ENCODE assay signal across 8 cellular contexts in the genomic region with DNA sequence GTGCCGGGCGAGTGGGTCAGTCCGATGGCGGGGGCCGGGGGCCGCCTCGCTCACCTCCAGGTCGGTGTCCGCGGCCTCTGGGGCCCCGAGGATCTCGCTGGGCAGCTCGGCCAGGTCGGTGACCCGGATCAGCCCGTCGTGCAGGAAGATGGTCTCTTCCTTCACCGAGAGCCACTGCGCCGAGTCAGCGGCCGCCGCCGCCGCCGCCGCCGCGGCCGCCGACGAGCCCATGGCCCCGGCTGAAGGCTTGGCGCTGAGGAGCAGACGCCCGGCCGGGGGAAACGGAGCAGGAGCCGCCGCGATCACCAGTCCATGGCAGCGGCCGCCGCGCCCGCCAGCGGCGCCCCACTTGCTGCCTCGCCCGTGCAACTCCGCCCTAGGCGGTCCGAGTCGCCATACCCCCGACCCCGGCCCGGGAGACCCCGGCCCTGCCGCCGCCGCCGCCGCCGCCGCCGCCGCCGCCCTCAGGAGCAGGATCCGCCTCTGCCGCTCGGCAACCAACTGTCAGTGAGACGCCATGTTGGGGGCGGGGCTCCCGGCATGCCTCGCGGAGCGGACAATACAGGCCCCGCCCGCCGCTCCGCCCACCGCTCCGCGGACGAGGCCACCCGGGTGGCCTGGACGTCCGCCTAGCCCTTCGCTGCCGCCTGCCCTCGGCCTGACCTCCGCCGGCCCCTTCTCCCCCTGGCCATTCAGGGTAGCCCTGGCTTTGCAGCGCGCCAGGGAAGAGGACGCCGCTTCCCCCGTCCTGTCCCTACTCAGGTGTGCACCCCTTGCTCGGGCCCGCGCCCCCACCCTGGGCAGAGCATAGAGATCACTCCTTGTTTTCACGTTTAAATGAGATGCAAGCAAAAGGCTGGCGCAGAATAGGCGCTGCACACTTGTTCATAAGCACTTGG. TPM values are rescaled to one million over a fixed set of nuclear protein-coding genes. Genes with fewer than 3 reads are reported as not detected.
DNase-seq lines count a peak whose midpoint lies in the region; ATAC-seq and TF ChIP-seq lines count a peak whose summit lies in the region.

A gene with protein sequence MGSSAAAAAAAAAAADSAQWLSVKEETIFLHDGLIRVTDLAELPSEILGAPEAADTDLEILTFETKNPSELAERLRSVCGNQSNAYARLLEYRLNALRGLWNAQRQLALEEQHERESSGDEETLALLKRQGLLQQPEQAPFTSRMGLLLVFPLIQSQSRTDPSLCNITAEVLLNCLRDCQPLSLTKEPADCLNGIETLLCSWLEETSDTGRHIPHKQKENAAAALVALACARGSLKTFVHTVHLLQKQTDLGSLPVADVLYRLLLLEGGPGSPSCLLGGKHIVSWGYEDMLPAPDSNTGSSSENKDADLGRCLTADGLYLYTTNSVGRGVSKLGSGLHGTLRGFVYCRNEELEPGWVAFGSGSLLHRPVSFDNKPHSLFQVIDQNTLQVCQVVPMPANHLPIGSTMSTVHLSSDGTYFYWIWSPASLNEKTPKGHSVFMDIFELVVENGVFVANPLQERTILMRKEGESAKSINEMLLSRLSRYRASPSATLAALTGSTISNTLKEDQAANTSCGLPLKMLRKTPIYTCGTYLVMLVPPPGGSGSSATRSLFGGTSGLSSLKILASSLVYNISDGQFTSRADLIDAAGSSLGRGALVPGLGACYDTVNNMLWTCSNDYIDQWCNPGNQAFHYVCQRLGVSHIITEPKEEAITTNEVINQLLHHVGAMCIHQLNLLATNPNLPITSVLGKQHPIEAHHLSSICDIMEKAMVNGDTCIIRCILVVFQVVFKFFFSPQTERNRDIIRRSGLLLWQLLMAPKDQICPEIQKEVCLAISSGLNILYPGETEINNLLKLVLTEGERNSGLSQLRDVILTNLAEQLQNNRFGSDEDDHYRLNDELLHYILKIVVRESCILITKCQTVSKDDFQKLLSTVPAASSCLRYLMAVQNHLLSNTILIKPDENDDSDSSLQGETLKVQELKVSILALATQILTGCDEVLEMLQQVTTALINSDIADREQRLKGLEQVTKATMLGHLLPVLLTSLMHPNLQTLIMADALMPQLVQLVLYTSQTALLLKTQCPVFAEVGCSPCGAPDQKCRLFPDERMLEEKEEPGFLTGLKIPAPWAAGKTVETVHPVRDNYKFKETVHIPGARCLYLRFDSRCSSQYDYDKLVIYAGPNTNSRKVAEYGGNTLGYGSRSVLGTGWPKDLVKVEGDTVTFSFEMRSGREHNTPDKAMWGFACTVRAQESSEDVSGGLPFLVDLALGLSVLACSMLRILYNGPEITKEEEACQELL (N-terminal part only) (minus strand): TSS at position 534 of the 899 bp plus-strand sequence. CDS start 303 bp downstream, at position 231.

- no peaks in the 10 kb centered on the region for H3K36me3 ChIP-seq in RWPE2 (ENCODE audit: low read depth)

- H3K27me3 Mint-ChIP-seq in activated T-helper 2 cell treated with anti-CD3 and anti-CD28 coated beads, Interferon-gamma antibody, Interleukin-2, Interleukin-4, amounts not matched to agents 10 μg/mL and 5 μg/mL and 100 μg/mL, durations not matched to agents 14 hours and 24 hours and 36 hours (ENCODE audit: low read depth): no peaks in the 10 kb centered on the region
- H3K27me3 Mint-ChIP-seq in natural killer cell treated with Interleukin-12 subunit alpha and Interleukin-12 subunit beta and Interleukin-15 and Interleukin-18, amount 100 ng/mL, for 72 hours: no peaks in the 10 kb centered on the region

- TF ChIP-seq CTCF in LNCaP clone FGC (IDR thresholded peaks at IDR 0.05; ENCODE audit: control insufficient read depth, extremely low read depth, insufficient read depth): no peak
- no peak for TF ChIP-seq CTCF in RWPE2 (IDR thresholded peaks at IDR 0.05; ENCODE audit: poor library complexity, severe bottlenecking)
- no peak for TF ChIP-seq CTCF in fibroblast of pulmonary artery (IDR thresholded peaks at IDR 0.05; ENCODE audit: low read length, missing control alignments)

- peaks cover 32% of the 10 kb centered on the region for H3K4me1 Mint-ChIP-seq in activated T-helper 2 cell treated with anti-CD3 and anti-CD28 coated beads, Interferon-gamma antibody, Interleukin-2, Interleukin-4, amounts not matched to agents 10 μg/mL and 5 μg/mL and 100 μg/mL, durations not matched to agents 14 hours and 24 hours and 36 hours (ENCODE audit: low read depth)
- peaks cover 19 to 28% of the 10 kb centered on the region in 2 donors for H3K4me1 Mint-ChIP-seq in natural killer cell treated with Interleukin-12 subunit alpha and Interleukin-12 subunit beta and Interleukin-15 and Interleukin-18, amount 100 ng/mL, for 72 hours (ENCODE audit: low read depth in 2 of 2)

- DNase-seq in Daoy (ENCODE audit: low read depth) (peak; percentile 94), GOT3 (lab: John Stamatoyannopoulos, UW) (peak; percentile 60), LNCaP clone FGC (ENCODE audit: low read depth) (peak; percentile 49), RWPE2 (ENCODE audit: low spot score) (peak; percentile 95), fibroblast of pulmonary artery (ENCODE audit: low read depth) (peak; percentile 78)
- DNase-seq in activated T-helper 2 cell treated with anti-CD3 and anti-CD28 coated beads, Interferon-gamma antibody, Interleukin-2, Interleukin-4, amounts not matched to agents 10 μg/mL and 5 μg/mL and 100 μg/mL, durations not matched to agents 14 hours and 24 hours and 36 hours (ENCODE audit: low spot score): peak; percentile 89
- peak; percentile 95 for DNase-seq in natural killer cell treated with Interleukin-12 subunit alpha and Interleukin-12 subunit beta and Interleukin-15 and Interleukin-18, amount 100 ng/mL, for 72 hours (ENCODE audit: low spot score)
- DNase-seq in stimulated activated naive CD4-positive, alpha-beta T cell treated with Interleukin-2 at 50 U/mL for 16 hours (lab: John Stamatoyannopoulos, UW): peak; percentile 93

- peak within 1 kb of the TSS; percentile 99 for H3K4me3 Mint-ChIP-seq in activated T-helper 2 cell treated with anti-CD3 and anti-CD28 coated beads, Interferon-gamma antibody, Interleukin-2, Interleukin-4, amounts not matched to agents 10 μg/mL and 5 μg/mL and 100 μg/mL, durations not matched to agents 14 hours and 24 hours and 36 hours (ENCODE audit: low read depth)
- H3K4me3 Mint-ChIP-seq in natural killer cell treated with Interleukin-12 subunit alpha and Interleukin-12 subunit beta and Interleukin-15 and Interleukin-18, amount 100 ng/mL, for 72 hours: peak within 1 kb of the TSS; percentile 98

- intact Hi-C loops in activated T-helper 2 cell treated with anti-CD3 and anti-CD28 coated beads, Interferon-gamma antibody, Interleukin-2, Interleukin-4, amounts not matched to agents 10 μg/mL and 5 μg/mL and 100 μg/mL, durations not matched to agents 14 hours and 24 hours and 36 hours (cut with micrococcal nuclease): loop anchor here (1.0 to 5.0 kb wide), 3 partner anchors 27 to 370 kb away; a partner anchor contains a TSS

- H3K27ac Mint-ChIP-seq in activated T-helper 2 cell treated with anti-CD3 and anti-CD28 coated beads, Interferon-gamma antibody, Interleukin-2, Interleukin-4, amounts not matched to agents 10 μg/mL and 5 μg/mL and 100 μg/mL, durations not matched to agents 14 hours and 24 hours and 36 hours: peak within 1 kb of the TSS; percentile 96
- peak within 1 kb of the TSS; percentile 87 to 92 for H3K27ac Mint-ChIP-seq in natural killer cell treated with Interleukin-12 subunit alpha and Interleukin-12 subunit beta and Interleukin-15 and Interleukin-18, amount 100 ng/mL, for 72 hours

- H3K36me3 Mint-ChIP-seq in activated T-helper 2 cell treated with anti-CD3 and anti-CD28 coated beads, Interferon-gamma antibody, Interleukin-2, Interleukin-4, amounts not matched to agents 10 μg/mL and 5 μg/mL and 100 μg/mL, durations not matched to agents 14 hours and 24 hours and 36 hours (ENCODE audit: low read depth): peaks cover 9% of the 10 kb centered on the region
- no peaks in the 10 kb centered on the region for H3K36me3 Mint-ChIP-seq in natural killer cell treated with Interleukin-12 subunit alpha and Interleukin-12 subunit beta and Interleukin-15 and Interleukin-18, amount 100 ng/mL, for 72 hours

- ATAC-seq in RWPE2 (ENCODE audit: low read depth): peak; percentile 94
- ATAC-seq in natural killer cell treated with Interleukin-12 subunit alpha and Interleukin-12 subunit beta and Interleukin-15 and Interleukin-18, amount 100 ng/mL, for 72 hours: peak; percentile 99

- H3K4me3 ChIP-seq in LNCaP clone FGC (ENCODE audit: low read depth, low read length) (peak within 1 kb of the TSS; percentile 74), RWPE2 (ENCODE audit: severe bottlenecking) (peak within 1 kb of the TSS; percentile 96), fibroblast of pulmonary artery (replicated peaks; ENCODE audit: low read depth, low read length) (peak within 1 kb of the TSS; percentile 73)

- H3K27me3 ChIP-seq in RWPE2 (ENCODE audit: insufficient read depth, poor library complexity, severe bottlenecking): no peaks in the 10 kb centered on the region

- H3K27ac ChIP-seq in RWPE2 (ENCODE audit: poor library complexity, severe bottlenecking): peak within 1 kb of the TSS; percentile 50

- H3K9me3 Mint-ChIP-seq in activated T-helper 2 cell treated with anti-CD3 and anti-CD28 coated beads, Interferon-gamma antibody, Interleukin-2, Interleukin-4, amounts not matched to agents 10 μg/mL and 5 μg/mL and 100 μg/mL, durations not matched to agents 14 hours and 24 hours and 36 hours: no peaks in the 10 kb centered on the region
- no peaks in the 10 kb centered on the region for H3K9me3 Mint-ChIP-seq in natural killer cell treated with Interleukin-12 subunit alpha and Interleukin-12 subunit beta and Interleukin-15 and Interleukin-18, amount 100 ng/mL, for 72 hours

- H3K9me3 ChIP-seq in RWPE2 (ENCODE audit: severe bottlenecking): no peaks in the 10 kb centered on the region

- no peaks in the 10 kb centered on the region for H3K4me1 ChIP-seq in RWPE2 (ENCODE audit: insufficient read depth, poor library complexity, severe bottlenecking)

RNA-seq across cellular contexts. Expression of the gene that starts here (rescaled TPM):
- total RNA-seq in Daoy (2014; rRNA removed; shearing (Covaris generic)): 2.6 and 3.7 TPM in 2 replicates
- 34.7 and 36.6 TPM in 2 replicates for total RNA-seq in activated T-helper 2 cell treated with anti-CD3 and anti-CD28 coated beads, Interferon-gamma antibody, Interleukin-2, Interleukin-4, amounts not matched to agents 10 μg/mL and 5 μg/mL and 100 μg/mL, durations not matched to agents 14 hours and 24 hours and 36 hours
- 10 to 100 TPM; 51.3 to 76.7 TPM for total RNA-seq in natural killer cell treated with Interleukin-12 subunit alpha and Interleukin-12 subunit beta and Interleukin-15 and Interleukin-18, amount 100 ng/mL, for 72 hours

Comparison
In these comparisons a context has a peak if more than half of its experiments do, and no peak if none do; other contexts are left out.
1. Peak in every context shown above with its lines: DNase-seq, ATAC-seq, H3K4me3 ChIP-seq and H3K27ac ChIP-seq.